1 cellular context compared by ENCODE assay signal in genomic region chr16:30605148-30605547, GRCh38.
TF ChIP-seq lines count a peak whose summit lies in the region.

No MANE protein-coding gene starts in this region.

TF ChIP-seq in SK-N-SH treated with all-trans-retinoic acid at 6 μM for 48 hours, 23 proteins besides CTCF, POLR2A, EP300 and RAD21 (continued from another document):
- TF ChIP-seq PATZ1 (CRISPR knock-in tag; IDR thresholded peaks at IDR 0.05; ENCODE audit: borderline replicate concordance), result no peak
- no peak for TF ChIP-seq ESRRG (CRISPR knock-in tag; IDR thresholded peaks at IDR 0.05)
- TF ChIP-seq TCF4 (CRISPR knock-in tag; IDR thresholded peaks at IDR 0.05; ENCODE audit: borderline replicate concordance), result no peak
- TF ChIP-seq PPARA (CRISPR knock-in tag; IDR thresholded peaks at IDR 0.05; ENCODE audit: borderline replicate concordance), result no peak
- TF ChIP-seq, protein P1, sequence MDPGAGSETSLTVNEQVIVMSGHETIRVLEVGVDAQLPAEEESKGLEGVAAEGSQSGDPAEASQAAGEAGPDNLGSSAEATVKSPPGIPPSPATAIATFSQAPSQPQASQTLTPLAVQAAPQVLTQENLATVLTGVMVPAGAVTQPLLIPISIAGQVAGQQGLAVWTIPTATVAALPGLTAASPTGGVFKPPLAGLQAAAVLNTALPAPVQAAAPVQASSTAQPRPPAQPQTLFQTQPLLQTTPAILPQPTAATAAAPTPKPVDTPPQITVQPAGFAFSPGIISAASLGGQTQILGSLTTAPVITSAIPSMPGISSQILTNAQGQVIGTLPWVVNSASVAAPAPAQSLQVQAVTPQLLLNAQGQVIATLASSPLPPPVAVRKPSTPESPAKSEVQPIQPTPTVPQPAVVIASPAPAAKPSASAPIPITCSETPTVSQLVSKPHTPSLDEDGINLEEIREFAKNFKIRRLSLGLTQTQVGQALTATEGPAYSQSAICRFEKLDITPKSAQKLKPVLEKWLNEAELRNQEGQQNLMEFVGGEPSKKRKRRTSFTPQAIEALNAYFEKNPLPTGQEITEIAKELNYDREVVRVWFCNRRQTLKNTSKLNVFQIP (CRISPR knock-in tag; IDR thresholded peaks at IDR 0.05; ENCODE audit: borderline replicate concordance, low read depth), result no peak
- TF ChIP-seq ZC3H10 (CRISPR knock-in tag; IDR thresholded peaks at IDR 0.05), result no peak
- no peak for TF ChIP-seq CSRNP3 (CRISPR knock-in tag; IDR thresholded peaks at IDR 0.05)
- no peak for TF ChIP-seq GLIS3 (CRISPR knock-in tag; IDR thresholded peaks at IDR 0.05)
- TF ChIP-seq ZNF70 (CRISPR knock-in tag; IDR thresholded peaks at IDR 0.05), result no peak
